In the genomic region with DNA sequence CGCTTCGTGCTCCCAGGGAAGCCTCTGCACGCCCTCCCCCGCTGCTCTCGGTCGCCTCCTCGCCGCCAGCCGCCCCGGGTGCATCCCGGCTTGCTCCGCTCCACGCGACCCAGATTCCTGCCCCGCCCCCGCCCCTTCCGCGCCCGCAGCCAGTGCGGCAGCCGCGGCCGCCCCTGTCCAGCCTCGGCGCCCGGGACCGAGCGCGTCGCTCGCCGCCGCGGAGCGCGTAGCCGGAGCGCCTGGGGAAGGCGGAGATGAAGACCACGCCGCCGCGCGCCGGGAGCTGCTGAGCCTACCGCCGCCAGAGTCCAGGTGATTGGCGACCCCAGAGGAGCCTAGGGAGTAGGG, we compare ENCODE assay signal across 8 cellular contexts. TPM values are rescaled to one million over a fixed set of nuclear protein-coding genes. Genes with fewer than 3 reads are reported as not detected.
A peak's percentile ranks its signal among the peaks of the same experiment; 100 is the strongest.
DNase-seq lines count a peak whose midpoint lies in the region; ATAC-seq and TF ChIP-seq lines count a peak whose summit lies in the region.

A gene (plus strand): TSS at position 50 of the 348 bp plus-strand sequence. CDS start 27,043 bp downstream, outside the sequence.

- H3K27ac Mint-ChIP-seq in activated T-helper 2 cell treated with anti-CD3 and anti-CD28 coated beads, Interferon-gamma antibody, Interleukin-2, Interleukin-4, amounts not matched to agents 10 μg/mL and 5 μg/mL and 100 μg/mL, durations not matched to agents 14 hours and 24 hours and 36 hours: no peak within 1 kb of the TSS
- H3K27ac Mint-ChIP-seq in nephron progenitor cell: no peak within 1 kb of the TSS

- H3K27ac ChIP-seq in foreskin keratinocyte: no peak within 1 kb of the TSS

- intact Hi-C loops in activated T-helper 2 cell treated with anti-CD3 and anti-CD28 coated beads, Interferon-gamma antibody, Interleukin-2, Interleukin-4, amounts not matched to agents 10 μg/mL and 5 μg/mL and 100 μg/mL, durations not matched to agents 14 hours and 24 hours and 36 hours (cut with micrococcal nuclease): loop anchor here (2.0 kb wide), 1 partner anchor 26 kb away; a partner anchor contains a TSS

- H3K4me3 Mint-ChIP-seq in activated T-helper 2 cell treated with anti-CD3 and anti-CD28 coated beads, Interferon-gamma antibody, Interleukin-2, Interleukin-4, amounts not matched to agents 10 μg/mL and 5 μg/mL and 100 μg/mL, durations not matched to agents 14 hours and 24 hours and 36 hours (ENCODE audit: low read depth): peak within 1 kb of the TSS; percentile 78
- H3K4me3 Mint-ChIP-seq in nephron progenitor cell: peak within 1 kb of the TSS; percentile 90

- H3K27me3 ChIP-seq in foreskin keratinocyte: peaks cover 99% of the 10 kb centered on the region

- peaks cover 87% of the 10 kb centered on the region for H3K27me3 Mint-ChIP-seq in activated T-helper 2 cell treated with anti-CD3 and anti-CD28 coated beads, Interferon-gamma antibody, Interleukin-2, Interleukin-4, amounts not matched to agents 10 μg/mL and 5 μg/mL and 100 μg/mL, durations not matched to agents 14 hours and 24 hours and 36 hours (ENCODE audit: low read depth)
- H3K27me3 Mint-ChIP-seq in nephron progenitor cell (ENCODE audit: low read depth, poor library complexity): peaks cover 99% of the 10 kb centered on the region

- ATAC-seq in GM21717 (IDR thresholded peaks at IDR 0.05; ENCODE audit: unreplicated experiment) (peak; percentile 48), foreskin keratinocyte (peak; percentile 79)

- H3K4me1 Mint-ChIP-seq in activated T-helper 2 cell treated with anti-CD3 and anti-CD28 coated beads, Interferon-gamma antibody, Interleukin-2, Interleukin-4, amounts not matched to agents 10 μg/mL and 5 μg/mL and 100 μg/mL, durations not matched to agents 14 hours and 24 hours and 36 hours (ENCODE audit: low read depth): peaks cover 14% of the 10 kb centered on the region
- H3K4me1 Mint-ChIP-seq in nephron progenitor cell: peaks cover 25% of the 10 kb centered on the region

- peak; percentile 74 for DNase-seq in ELR (ENCODE audit: low read depth)
- peak; percentile 46 for DNase-seq in M059J (ENCODE audit: low read depth)
- DNase-seq in activated T-helper 2 cell treated with anti-CD3 and anti-CD28 coated beads, Interferon-gamma antibody, Interleukin-2, Interleukin-4, amounts not matched to agents 10 μg/mL and 5 μg/mL and 100 μg/mL, durations not matched to agents 14 hours and 24 hours and 36 hours (ENCODE audit: low spot score): peak; percentile 18
- DNase-seq in foreskin keratinocyte: no peak
- DNase-seq in nephron progenitor cell: peak; percentile 89
- no peak for DNase-seq in DMS153 treated with DMSO at 0.1 percent for 48 hours (lab: John Stamatoyannopoulos, UW; ENCODE audit: unreplicated experiment)
- DNase-seq in NCI-H2029 (lab: John Stamatoyannopoulos, UW): no peak

- H3K4me1 ChIP-seq in foreskin keratinocyte: no peaks in the 10 kb centered on the region

- H3K9me3 Mint-ChIP-seq in activated T-helper 2 cell treated with anti-CD3 and anti-CD28 coated beads, Interferon-gamma antibody, Interleukin-2, Interleukin-4, amounts not matched to agents 10 μg/mL and 5 μg/mL and 100 μg/mL, durations not matched to agents 14 hours and 24 hours and 36 hours: no peaks in the 10 kb centered on the region
- peaks cover 8% of the 10 kb centered on the region for H3K9me3 Mint-ChIP-seq in nephron progenitor cell

- TF ChIP-seq CTCF in foreskin keratinocyte (conservative IDR thresholded peaks at IDR 0.05) (peak; percentile 30), nephron progenitor cell (IDR thresholded peaks at IDR 0.05) (no peak)

- no peaks in the 10 kb centered on the region for H3K36me3 Mint-ChIP-seq in activated T-helper 2 cell treated with anti-CD3 and anti-CD28 coated beads, Interferon-gamma antibody, Interleukin-2, Interleukin-4, amounts not matched to agents 10 μg/mL and 5 μg/mL and 100 μg/mL, durations not matched to agents 14 hours and 24 hours and 36 hours (ENCODE audit: low read depth)
- no peaks in the 10 kb centered on the region for H3K36me3 Mint-ChIP-seq in nephron progenitor cell (ENCODE audit: low read depth)

RNA-seq across cellular contexts. Expression of the gene that starts here (rescaled TPM):
- total RNA-seq in M059J (2014; rRNA removed; shearing (Covaris generic)): 0.39 TPM in 1 of 2 replicates, not detected in the other
- total RNA-seq in activated T-helper 2 cell treated with anti-CD3 and anti-CD28 coated beads, Interferon-gamma antibody, Interleukin-2, Interleukin-4, amounts not matched to agents 10 μg/mL and 5 μg/mL and 100 μg/mL, durations not matched to agents 14 hours and 24 hours and 36 hours: not detected in 2 replicates
- not detected in 2 replicates for total RNA-seq in foreskin keratinocyte
- polyA plus RNA-seq in foreskin keratinocyte: 0.04 TPM in 2 replicates

Comparison
In these comparisons a context has a peak if more than half of its experiments do, and no peak if none do; other contexts are left out.
1. Peak in DNase-seq in M059J; RNA of the gene not detected or under 1 TPM.
2. Peak in DNase-seq in activated T-helper 2 cell treated with anti-CD3 and anti-CD28 coated beads, Interferon-gamma antibody, Interleukin-2, Interleukin-4, amounts not matched to agents 10 μg/mL and 5 μg/mL and 100 μg/mL, durations not matched to agents 14 hours and 24 hours and 36 hours; RNA of the gene not detected or under 1 TPM.
3. Peak in ATAC-seq in foreskin keratinocyte; RNA of the gene not detected or under 1 TPM.
4. DNase-seq: peak in ELR (single experiment) and nephron progenitor cell (single experiment); none in foreskin keratinocyte (0 of 2), DMS153 treated with DMSO at 0.1 percent for 48 hours (single experiment) and NCI-H2029 (single experiment).